In the genomic region with DNA sequence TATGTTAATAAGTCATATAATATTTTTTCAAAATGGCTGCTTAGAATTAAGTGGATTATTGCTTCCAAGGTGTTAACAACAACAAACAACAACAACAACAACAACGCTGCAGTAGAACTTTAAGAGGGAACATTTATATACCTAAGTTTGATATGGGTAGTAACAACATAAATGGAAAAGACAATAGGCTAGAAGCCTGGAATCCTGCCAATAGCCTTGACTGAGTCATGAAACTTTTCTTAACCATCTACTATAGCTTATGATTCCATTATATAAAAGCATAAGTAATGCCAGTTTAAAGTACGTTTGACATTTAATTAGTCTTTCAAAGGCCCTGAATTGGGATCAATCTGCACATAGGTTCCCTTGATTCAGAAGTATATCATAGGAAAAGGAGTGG, we compare ENCODE assay signal across 14 cellular contexts. TPM values are rescaled to one million over a fixed set of nuclear protein-coding genes. Genes with fewer than 3 reads are reported as not detected.
DNase-seq lines count a peak whose midpoint lies in the region; ATAC-seq and TF ChIP-seq lines count a peak whose summit lies in the region.
"Had no signal": no experiment of that assay in that cellular context is flagged by ENCODE, and none has a peak within 500 bp of the region (broad histone marks: within the 10 kb centered on the region; RNA-seq: fewer than 3 reads in every experiment).

No MANE protein-coding gene starts in this region.

- H3K4me1 ChIP-seq in endodermal cell (ENCODE audit: control insufficient read depth, insufficient read depth, low read length), result no peaks in the 10 kb centered on the region
- H3K4me1 ChIP-seq: A549, adrenal gland had no signal

- H3K9ac ChIP-seq in endodermal cell (ENCODE audit: extremely low read depth, low read length, poor library complexity, severe bottlenecking), result no peak overlapping the region

- ATAC-seq in activated CD4-positive, alpha-beta T cell treated with anti-CD3 and anti-CD28 coated beads for 36 hours, result no peak
- no peak for ATAC-seq in HG02885 (IDR thresholded peaks at IDR 0.05; ENCODE audit: poor library complexity, unreplicated experiment)
- ATAC-seq: A549 had no signal

- no peak overlapping the region for H3K27ac ChIP-seq in endodermal cell (ENCODE audit: low read depth, low read length)
- H3K27ac ChIP-seq: A549, adrenal gland had no signal

- no peak overlapping the region for H3K4me3 ChIP-seq in endodermal cell (ENCODE audit: low read length)
- H3K4me3 ChIP-seq: A549, adrenal gland had no signal

- H3K4me3 Mint-ChIP-seq in activated CD4-positive, alpha-beta T cell treated with anti-CD3 and anti-CD28 coated beads for 36 hours, result peak overlapping the region; percentile 50
- no peak overlapping the region for H3K4me3 Mint-ChIP-seq in endodermal cell

- peaks cover 82% of the 10 kb centered on the region for H3K36me3 Mint-ChIP-seq in activated CD4-positive, alpha-beta T cell treated with anti-CD3 and anti-CD28 coated beads for 36 hours (ENCODE audit: low read depth)
- peaks cover 13% of the 10 kb centered on the region for H3K36me3 Mint-ChIP-seq in endodermal cell (ENCODE audit: low read depth)

- H3K27me3 ChIP-seq in endodermal cell (ENCODE audit: control insufficient read depth, insufficient read depth, low read length, poor library complexity, severe bottlenecking), result no peaks in the 10 kb centered on the region
- H3K27me3 ChIP-seq: adrenal gland had no signal

- intact Hi-C loops in activated CD4-positive, alpha-beta T cell treated with anti-CD3 and anti-CD28 coated beads for 36 hours (cut with DNase I, micrococcal nuclease), result no loop called here

- 86 to 100% methylated on average over 1 of the region's 2 CpGs for WGBS in endodermal cell (ENCODE audit: insufficient coverage in 1 of 2, insufficient read length in 1 of 2), 2 experiments

- no peak for DNase-seq in activated CD4-positive, alpha-beta T cell treated with anti-CD3 and anti-CD28 coated beads for 36 hours
- no peak for DNase-seq in activated CD4-positive, alpha-beta T cell treated with anti-CD3 and anti-CD28 coated beads, Interleukin-2, amount 50 U/mL, for 4 hours
- DNase-seq in M059J (ENCODE audit: low read depth), result peak; percentile 26
- peak; percentile 6 for DNase-seq in astrocyte of the hippocampus (ENCODE audit: low read depth, low spot score)
- peak; percentile 4 for DNase-seq in kidney tubule cell (ENCODE audit: low spot score)
- no peak for DNase-seq in cortex of kidney (lab: John Stamatoyannopoulos, UW)
- DNase-seq in endodermal cell, result no peak
- DNase-seq: adrenal gland, COR-L47, NCI-H146, NCI-H524 treated with DMSO at 0.1 percent for 48 hours, small intestine had no signal

- peaks cover 81% of the 10 kb centered on the region for H3K4me1 Mint-ChIP-seq in activated CD4-positive, alpha-beta T cell treated with anti-CD3 and anti-CD28 coated beads for 36 hours
- H3K4me1 Mint-ChIP-seq in endodermal cell, result no peaks in the 10 kb centered on the region

- peak overlapping the region; percentile 70 for H3K27ac Mint-ChIP-seq in activated CD4-positive, alpha-beta T cell treated with anti-CD3 and anti-CD28 coated beads for 36 hours
- H3K27ac Mint-ChIP-seq in endodermal cell, result no peak overlapping the region

- H3K36me3 ChIP-seq in endodermal cell (ENCODE audit: control insufficient read depth, insufficient read depth, low read length), result peaks cover 24% of the 10 kb centered on the region

- no peaks in the 10 kb centered on the region for H3K9me3 Mint-ChIP-seq in activated CD4-positive, alpha-beta T cell treated with anti-CD3 and anti-CD28 coated beads for 36 hours (ENCODE audit: low read depth)
- H3K9me3 Mint-ChIP-seq in endodermal cell, result no peaks in the 10 kb centered on the region

- TF ChIP-seq CTCF in endodermal cell (conservative IDR thresholded peaks at IDR 0.05), result no peak

- no peaks in the 10 kb centered on the region for H3K27me3 Mint-ChIP-seq in activated CD4-positive, alpha-beta T cell treated with anti-CD3 and anti-CD28 coated beads for 36 hours
- H3K27me3 Mint-ChIP-seq in endodermal cell (ENCODE audit: insufficient read depth), result no peaks in the 10 kb centered on the region

- CTCF ChIA-PET in activated CD4-positive, alpha-beta T cell treated with anti-CD3 and anti-CD28 coated beads for 36 hours (lab: Charles Lee), result interaction anchor here (0.7 kb wide), 1 partner anchor 255 kb away, joined by 3 read pairs; no protein-coding TSS in a partner anchor

- H3K9me3 ChIP-seq in endodermal cell (ENCODE audit: control insufficient read depth, low read length), result no peaks in the 10 kb centered on the region
- H3K9me3 ChIP-seq: A549, adrenal gland had no signal

- POLR2A ChIA-PET in activated CD4-positive, alpha-beta T cell treated with anti-CD3 and anti-CD28 coated beads for 36 hours (lab: Charles Lee), result no interaction called here

RNA-seq across cellular contexts. Expression of a gene that starts 31.2 kb away (rescaled TPM):
- 100 to 1,000 TPM; 471 to 590 TPM for total RNA-seq in activated CD4-positive, alpha-beta T cell treated with anti-CD3 and anti-CD28 coated beads for 36 hours
- total RNA-seq in M059J (2014; rRNA removed; shearing (Covaris generic)), result 0.89 and 2.7 TPM in 2 replicates
- 10 to 100 TPM; 31.5 to 38.6 TPM for total RNA-seq in endodermal cell
- 46.2 TPM for polyA plus RNA-seq in endodermal cell (2013, experiment 1 of 2)
- polyA plus RNA-seq in endodermal cell (2013, experiment 2 of 2), result 42.6 TPM

Comparison
In these comparisons a context has a peak if more than half of its experiments do, and no peak if none do; other contexts are left out.
1. DNase-seq: peak in M059J (single experiment), astrocyte of the hippocampus (single experiment) and kidney tubule cell (single experiment); none in activated CD4-positive, alpha-beta T cell treated with anti-CD3 and anti-CD28 coated beads for 36 hours (single experiment), activated CD4-positive, alpha-beta T cell treated with anti-CD3 and anti-CD28 coated beads, Interleukin-2, amount 50 U/mL, for 4 hours (0 of 2), cortex of kidney (single experiment) and endodermal cell (single experiment).
2. RNA of a gene that starts 31.2 kb away (total RNA-seq): 471 to 590 TPM in activated CD4-positive, alpha-beta T cell treated with anti-CD3 and anti-CD28 coated beads for 36 hours; 31.5 to 38.6 TPM in endodermal cell and 0.89 to 2.7 TPM in M059J; every median in the first group is over 10 times any median in the second.